17 cellular contexts compared by ENCODE assay signal in genomic region chr5:102759700-102760099, GRCh38. TPM values are rescaled to one million over a fixed set of nuclear protein-coding genes. Genes with fewer than 3 reads are reported as not detected.
DNase-seq lines count a peak whose midpoint lies in the region; ATAC-seq and TF ChIP-seq lines count a peak whose summit lies in the region.
"Had no signal": no experiment of that assay in that cellular context is flagged by ENCODE, and none has a peak within 500 bp of the region (broad histone marks: within the 10 kb centered on the region; RNA-seq: fewer than 3 reads in every experiment).

No MANE protein-coding gene starts in this region.

- H3K9me3 ChIP-seq in CD4-positive, CD25-positive, alpha-beta regulatory T cell (ENCODE audit: control insufficient read depth in 2 of 2, low read length in 2 of 2), result no peaks in the 10 kb centered on the region

- ATAC-seq in activated CD4-positive, alpha-beta T cell treated with anti-CD3 and anti-CD28 coated beads for 36 hours, result no peak
- ATAC-seq in CD4-positive, CD25-positive, alpha-beta regulatory T cell (ENCODE audit: low read depth in 2 of 2), result no peak
- ATAC-seq in GM21360 (IDR thresholded peaks at IDR 0.05; ENCODE audit: unreplicated experiment), result no peak
- ATAC-seq: foreskin keratinocyte, PC-3 had no signal

- peak overlapping the region; percentile 8 for H3K27ac Mint-ChIP-seq in activated CD4-positive, alpha-beta T cell treated with anti-CD3 and anti-CD28 coated beads for 36 hours
- H3K27ac Mint-ChIP-seq in CD4-positive, CD25-positive, alpha-beta regulatory T cell, result peak overlapping the region; percentile 2 to 70 (median 21)
- peak overlapping the region; percentile 32 for H3K27ac Mint-ChIP-seq in chondrocyte (ENCODE audit: unreplicated experiment)
- H3K27ac Mint-ChIP-seq: T-helper 2 cell treated with Interferon-gamma antibody and Interleukin-4, amounts not matched to agents 5 μg/mL and 100 μg/mL, for 36 hours had no signal

- peak overlapping the region; percentile 17 for H3K4me3 ChIP-seq in CD4-positive, CD25-positive, alpha-beta regulatory T cell (ENCODE audit: low read depth, low read length)

- no peak overlapping the region for H3K4me3 Mint-ChIP-seq in activated CD4-positive, alpha-beta T cell treated with anti-CD3 and anti-CD28 coated beads for 36 hours
- peak overlapping the region in 2 of 4 donors; percentile 7 to 58 for H3K4me3 Mint-ChIP-seq in CD4-positive, CD25-positive, alpha-beta regulatory T cell
- H3K4me3 Mint-ChIP-seq in chondrocyte (ENCODE audit: unreplicated experiment), result no peak overlapping the region
- H3K4me3 Mint-ChIP-seq: T-helper 2 cell treated with Interferon-gamma antibody and Interleukin-4, amounts not matched to agents 5 μg/mL and 100 μg/mL, for 36 hours had no signal

- peaks cover 14% of the 10 kb centered on the region for H3K36me3 Mint-ChIP-seq in activated CD4-positive, alpha-beta T cell treated with anti-CD3 and anti-CD28 coated beads for 36 hours (ENCODE audit: low read depth)
- H3K36me3 Mint-ChIP-seq in CD4-positive, CD25-positive, alpha-beta regulatory T cell, result no peaks in the 10 kb centered on the region
- H3K36me3 Mint-ChIP-seq in chondrocyte (ENCODE audit: low read depth), result no peaks in the 10 kb centered on the region

- in situ Hi-C loops in GM13977 (cut with MboI; ENCODE audit: low pct_unique_long_range_greater_than_20kb, low sequenced_read_pairs, unreplicated experiment), result no loop called here

- peaks cover 71% of the 10 kb centered on the region for H3K4me1 Mint-ChIP-seq in activated CD4-positive, alpha-beta T cell treated with anti-CD3 and anti-CD28 coated beads for 36 hours
- peaks cover 29 to 74% (median 65%) of the 10 kb centered on the region in 4 donors for H3K4me1 Mint-ChIP-seq in CD4-positive, CD25-positive, alpha-beta regulatory T cell
- peaks cover 63% of the 10 kb centered on the region for H3K4me1 Mint-ChIP-seq in chondrocyte (ENCODE audit: low read depth)

- TF ChIP-seq CTCF in chondrocyte (IDR thresholded peaks at IDR 0.05) (no peak), GM13977 (IDR thresholded peaks at IDR 0.05; ENCODE audit: extremely low read depth, insufficient read depth, missing control alignments) (no peak)

- H3K27ac ChIP-seq in CD4-positive, CD25-positive, alpha-beta regulatory T cell (ENCODE audit: insufficient read depth, low read length, poor library complexity, severe bottlenecking), result peak overlapping the region; percentile 68
- H3K27ac ChIP-seq: foreskin keratinocyte had no signal

- CTCF ChIA-PET in activated CD4-positive, alpha-beta T cell treated with anti-CD3 and anti-CD28 coated beads for 36 hours (lab: Charles Lee), result interaction anchor here (5.3 kb wide), 1 partner anchor 21 kb away, joined by 36 read pairs; no protein-coding TSS in a partner anchor

- H3K27me3 Mint-ChIP-seq in activated CD4-positive, alpha-beta T cell treated with anti-CD3 and anti-CD28 coated beads for 36 hours, result no peaks in the 10 kb centered on the region
- H3K27me3 Mint-ChIP-seq in CD4-positive, CD25-positive, alpha-beta regulatory T cell, result no peaks in the 10 kb centered on the region
- H3K27me3 Mint-ChIP-seq in chondrocyte (ENCODE audit: low read depth), result no peaks in the 10 kb centered on the region

- H3K9me3 Mint-ChIP-seq in activated CD4-positive, alpha-beta T cell treated with anti-CD3 and anti-CD28 coated beads for 36 hours (ENCODE audit: low read depth), result no peaks in the 10 kb centered on the region
- peaks cover 0 to 2% (median 0%) of the 10 kb centered on the region in 7 donors for H3K9me3 Mint-ChIP-seq in CD4-positive, CD25-positive, alpha-beta regulatory T cell
- no peaks in the 10 kb centered on the region for H3K9me3 Mint-ChIP-seq in chondrocyte (ENCODE audit: low read depth)
- H3K9me3 Mint-ChIP-seq: T-helper 2 cell treated with Interferon-gamma antibody and Interleukin-4, amounts not matched to agents 5 μg/mL and 100 μg/mL, for 36 hours had no signal

- H3K4me1 ChIP-seq in CD4-positive, CD25-positive, alpha-beta regulatory T cell (ENCODE audit: control insufficient read depth, insufficient read depth, low read length, poor library complexity, severe bottlenecking), result peaks cover 72% of the 10 kb centered on the region

- H3K36me3 ChIP-seq in CD4-positive, CD25-positive, alpha-beta regulatory T cell (ENCODE audit: control insufficient read depth, insufficient read depth, low read length), result no peaks in the 10 kb centered on the region

- H3K27me3 ChIP-seq in CD4-positive, CD25-positive, alpha-beta regulatory T cell (ENCODE audit: control insufficient read depth, insufficient read depth, low read length), result no peaks in the 10 kb centered on the region
- H3K27me3 ChIP-seq: foreskin keratinocyte had no signal

- POLR2A ChIA-PET in activated CD4-positive, alpha-beta T cell treated with anti-CD3 and anti-CD28 coated beads for 36 hours (lab: Charles Lee), result no interaction called here

- DNase-seq in activated CD4-positive, alpha-beta T cell treated with anti-CD3 and anti-CD28 coated beads for 36 hours, result no peak
- no peak for DNase-seq in activated CD4-positive, alpha-beta T cell treated with anti-CD3 and anti-CD28 coated beads for 4 hours
- DNase-seq in CD4-positive, CD25-positive, alpha-beta regulatory T cell, result no peak
- peak; percentile 81 for DNase-seq in NCI-H69 (lab: John Stamatoyannopoulos, UW)
- no peak for DNase-seq in chondrocyte (ENCODE audit: low spot score)
- no peak for DNase-seq in GM13977 (ENCODE audit: low spot score)
- no peak for DNase-seq in hippocampal formation (lab: John Stamatoyannopoulos, UW)
- DNase-seq: central memory CD4-positive, alpha-beta T cell; foreskin keratinocyte; KBM-7; NCI-H2227 treated with DMSO at 0.1 percent for 48 hours; NCI-H82; nucleus accumbens; PC-3; stimulated activated CD4-positive, alpha-beta T cell treated with anti-CD3 and anti-CD28 coated beads, Interleukin-15, amount 100 ng/mL, for 24 hours had no signal

- intact Hi-C loops in activated CD4-positive, alpha-beta T cell treated with anti-CD3 and anti-CD28 coated beads for 36 hours (cut with DNase I, micrococcal nuclease), result loop anchor here (5.0 to 10.0 kb wide), 2 partner anchors 498 to 1855 kb away; partner anchors contain the start of genes MACIR (in 1 of the 2) and ST8SIA4 (in 1 of the 2)

RNA-seq across cellular contexts. Expression of gene PAM, which starts 4.6 kb away (rescaled TPM):
- total RNA-seq in activated CD4-positive, alpha-beta T cell treated with anti-CD3 and anti-CD28 coated beads for 36 hours, result 10 to 100 TPM; 54.0 to 68.3 TPM
- total RNA-seq in CD4-positive, CD25-positive, alpha-beta regulatory T cell, result 60.0 TPM
- 10 to 100 TPM; 22.9 to 35.3 (median 33.8) TPM for polyA plus RNA-seq in CD4-positive, CD25-positive, alpha-beta regulatory T cell
- 277 to 341 TPM (median 293 TPM) in 3 replicates for total RNA-seq in chondrocyte
